8 cellular contexts compared by ENCODE assay signal in genomic region chr7:143901710-143902587, GRCh38. TPM values are rescaled to one million over a fixed set of nuclear protein-coding genes. Genes with fewer than 3 reads are reported as not detected.
DNase-seq lines count a peak whose midpoint lies in the region; ATAC-seq and TF ChIP-seq lines count a peak whose summit lies in the region.

A gene with protein sequence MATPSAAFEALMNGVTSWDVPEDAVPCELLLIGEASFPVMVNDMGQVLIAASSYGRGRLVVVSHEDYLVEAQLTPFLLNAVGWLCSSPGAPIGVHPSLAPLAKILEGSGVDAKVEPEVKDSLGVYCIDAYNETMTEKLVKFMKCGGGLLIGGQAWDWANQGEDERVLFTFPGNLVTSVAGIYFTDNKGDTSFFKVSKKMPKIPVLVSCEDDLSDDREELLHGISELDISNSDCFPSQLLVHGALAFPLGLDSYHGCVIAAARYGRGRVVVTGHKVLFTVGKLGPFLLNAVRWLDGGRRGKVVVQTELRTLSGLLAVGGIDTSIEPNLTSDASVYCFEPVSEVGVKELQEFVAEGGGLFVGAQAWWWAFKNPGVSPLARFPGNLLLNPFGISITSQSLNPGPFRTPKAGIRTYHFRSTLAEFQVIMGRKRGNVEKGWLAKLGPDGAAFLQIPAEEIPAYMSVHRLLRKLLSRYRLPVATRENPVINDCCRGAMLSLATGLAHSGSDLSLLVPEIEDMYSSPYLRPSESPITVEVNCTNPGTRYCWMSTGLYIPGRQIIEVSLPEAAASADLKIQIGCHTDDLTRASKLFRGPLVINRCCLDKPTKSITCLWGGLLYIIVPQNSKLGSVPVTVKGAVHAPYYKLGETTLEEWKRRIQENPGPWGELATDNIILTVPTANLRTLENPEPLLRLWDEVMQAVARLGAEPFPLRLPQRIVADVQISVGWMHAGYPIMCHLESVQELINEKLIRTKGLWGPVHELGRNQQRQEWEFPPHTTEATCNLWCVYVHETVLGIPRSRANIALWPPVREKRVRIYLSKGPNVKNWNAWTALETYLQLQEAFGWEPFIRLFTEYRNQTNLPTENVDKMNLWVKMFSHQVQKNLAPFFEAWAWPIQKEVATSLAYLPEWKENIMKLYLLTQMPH (minus strand): TSS chr7:143902176. CDS start chr7:143876608, 25,568 bp downstream.

- peaks cover 71% of the 10 kb centered on the region for H3K4me1 Mint-ChIP-seq in WTC11

- peaks cover 6 to 37% (median 21%) of the 10 kb centered on the region in 6 donors for H3K4me1 ChIP-seq in spleen

- peak within 1 kb of the TSS; percentile 95 for H3K4me3 Mint-ChIP-seq in WTC11

- H3K4me3 ChIP-seq in cardiac fibroblast (replicated peaks in 1 of 2; ENCODE audit: low read depth in 2 of 2, low read length in 2 of 2) (peak within 1 kb of the TSS; percentile 76 to 88), spleen (peak within 1 kb of the TSS; percentile 56 to 90 (median 78))

- peaks cover 4% of the 10 kb centered on the region; the same call in 1 of the 2 replicates for H3K27me3 Mint-ChIP-seq in WTC11 (ENCODE audit: low read depth)

- CTCF ChIA-PET in WTC11 (lab: Charles Lee), result interaction anchor here (0.7 to 5.2 kb wide), 16 partner anchors 10 to 1424 kb away, joined by 3 to 52 read pairs (median 4); no protein-coding TSS in a partner anchor

- peaks cover 5% of the 10 kb centered on the region; the same call in 1 of the 2 replicates for H3K9me3 Mint-ChIP-seq in WTC11

- no peaks in the 10 kb centered on the region for H3K36me3 Mint-ChIP-seq in WTC11

- H3K9me3 ChIP-seq in spleen, result no peaks in the 10 kb centered on the region

- POLR2A ChIA-PET in WTC11 (lab: Charles Lee), result interaction anchor here (0.7 to 3.6 kb wide), 6 partner anchors 9 to 1443 kb away, joined by 3 to 46 read pairs (median 11); no protein-coding TSS in a partner anchor

- peak within 1 kb of the TSS; percentile 79 to 94 (median 90) for H3K27ac ChIP-seq in spleen

- 3 to 6% (median 4%) methylated on average over 29 to 54 of the region's 54 CpGs for WGBS in spleen, 5 donors

- intact Hi-C loops in spleen (cut with DNase I; ENCODE audit: low total_unique reads), result no loop called here

- no peak for TF ChIP-seq CTCF in WTC11 (IDR thresholded peaks at IDR 0.05)
- peak; percentile 41 for TF ChIP-seq CTCF in cardiac fibroblast (IDR thresholded peaks at IDR 0.05; ENCODE audit: low read depth, low read length)
- TF ChIP-seq CTCF in spleen (IDR thresholded peaks at IDR 0.05 in 8 of 11, conservative IDR thresholded peaks at IDR 0.05 in 3 of 11), result peak in 5 of 11 experiments; percentile 11 to 31 (median 27)

- TF ChIP-seq POLR2A in spleen (IDR thresholded peaks at IDR 0.05), result peak in 1 of 3 donors; percentile 14

- peak within 1 kb of the TSS; percentile 99 for H3K27ac Mint-ChIP-seq in WTC11

- DNase-seq in AG08395 (ENCODE audit: low spot score) (peak; percentile 100), NCI-H2196 (lab: John Stamatoyannopoulos, UW; ENCODE audit: unreplicated experiment) (peak; percentile 89), WTC11 (ENCODE audit: low spot score) (peak; percentile 95), cardiac fibroblast (ENCODE audit: low read depth in 2 of 2) (peak; percentile 96 to 98), inferior parietal cortex (ENCODE audit: extremely low spot score) (peak; percentile 87), spleen (peak; percentile 97)

- no peaks in the 10 kb centered on the region for H3K36me3 ChIP-seq in spleen

- H3K27me3 ChIP-seq in spleen (replicated peaks in 1 of 7), result no peaks in the 10 kb centered on the region

- ATAC-seq in GM18870 (IDR thresholded peaks at IDR 0.05; ENCODE audit: unreplicated experiment), result peak; percentile 75
- ATAC-seq in HG03135 (IDR thresholded peaks at IDR 0.05; ENCODE audit: unreplicated experiment), result peak; percentile 93
- ATAC-seq in WTC11, result peak; percentile 89

TF ChIP-seq in WTC11, 78 proteins besides CTCF, POLR2A, EP300 and RAD21 (continues in another document):
- TF ChIP-seq MXD4 (CRISPR knock-in tag; IDR thresholded peaks at IDR 0.05; ENCODE audit: borderline replicate concordance), result no peak
- no peak for TF ChIP-seq ZBTB21 (CRISPR knock-in tag; IDR thresholded peaks at IDR 0.05; ENCODE audit: borderline replicate concordance)
- TF ChIP-seq, protein P1, sequence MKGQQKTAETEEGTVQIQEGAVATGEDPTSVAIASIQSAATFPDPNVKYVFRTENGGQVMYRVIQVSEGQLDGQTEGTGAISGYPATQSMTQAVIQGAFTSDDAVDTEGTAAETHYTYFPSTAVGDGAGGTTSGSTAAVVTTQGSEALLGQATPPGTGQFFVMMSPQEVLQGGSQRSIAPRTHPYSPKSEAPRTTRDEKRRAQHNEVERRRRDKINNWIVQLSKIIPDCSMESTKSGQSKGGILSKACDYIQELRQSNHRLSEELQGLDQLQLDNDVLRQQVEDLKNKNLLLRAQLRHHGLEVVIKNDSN (CRISPR knock-in tag; IDR thresholded peaks at IDR 0.05), result peak; percentile 47; the same call in 1 of the 2 replicates
- peak; percentile 81; the same call in 1 of the 2 replicates for TF ChIP-seq ARID4B (CRISPR knock-in tag; IDR thresholded peaks at IDR 0.05; ENCODE audit: borderline replicate concordance)
- peak; percentile 42; the same call in 1 of the 2 replicates for TF ChIP-seq SP1 (CRISPR knock-in tag; conservative IDR thresholded peaks at IDR 0.05)
- peak; percentile 78 for TF ChIP-seq E2F5 (CRISPR knock-in tag; IDR thresholded peaks at IDR 0.05)
- TF ChIP-seq GABPB1 (CRISPR knock-in tag; IDR thresholded peaks at IDR 0.05), result peak; percentile 75
- TF ChIP-seq NR3C1 (CRISPR knock-in tag; conservative IDR thresholded peaks at IDR 0.05; ENCODE audit: low read depth), result no peak
- peak; percentile 82; the same call in 1 of the 2 replicates for TF ChIP-seq SMAD3 (CRISPR knock-in tag; IDR thresholded peaks at IDR 0.05; ENCODE audit: borderline replicate concordance)
- TF ChIP-seq IRF2 (CRISPR knock-in tag; IDR thresholded peaks at IDR 0.05; ENCODE audit: borderline replicate concordance, low read depth), result no peak
- no peak for TF ChIP-seq MYBL2 (CRISPR knock-in tag; IDR thresholded peaks at IDR 0.05)
- TF ChIP-seq ZNF232 (CRISPR knock-in tag; IDR thresholded peaks at IDR 0.05), result peak; percentile 84

RNA-seq across cellular contexts. Expression of the gene that starts here (rescaled TPM):
- total RNA-seq in WTC11 (2021) (39.8 to 52.7 TPM (median 42.0 TPM) in 3 replicates), spleen (10 to 100 TPM; 22.7 to 39.6 (median 30.8) TPM)
- polyA plus RNA-seq in spleen, result 1 to 10 TPM; 3.8 to 5.9 (median 4.6) TPM

Comparison
In these comparisons a context has a peak if more than half of its experiments do, and no peak if none do; other contexts are left out.
1. Peak in every context shown above with its lines: DNase-seq, ATAC-seq, H3K4me3 ChIP-seq and H3K27ac ChIP-seq.